ENCODE assay signal across 14 cellular contexts in genomic region chr1:97017895-97018294, GRCh38.
DNase-seq lines count a peak whose midpoint lies in the region; ATAC-seq and TF ChIP-seq lines count a peak whose summit lies in the region.
"Had no signal": no experiment of that assay in that cellular context is flagged by ENCODE, and none has a peak within 500 bp of the region (broad histone marks: within the 10 kb centered on the region; RNA-seq: fewer than 3 reads in every experiment).

No MANE protein-coding gene starts in this region.

- DNase-seq in EH (ENCODE audit: low read depth) = peak; percentile 13
- DNase-seq in WTC11 (ENCODE audit: low spot score) = peak; percentile 23
- DNase-seq in mesenchymal stem cell = peak; percentile 12
- DNase-seq in GM20000 (ENCODE audit: low spot score) = no peak
- no peak for DNase-seq in C1 segment of cervical spinal cord (lab: John Stamatoyannopoulos, UW)
- DNase-seq in DMS79 (lab: John Stamatoyannopoulos, UW) = no peak
- DNase-seq in NCI-H2227 treated with DMSO at 0.1 percent for 48 hours (lab: John Stamatoyannopoulos, UW) = no peak
- DNase-seq: left cardiac atrium; NCI-H1092; NK-92 treated with Interleukin-12 subunit alpha and Interleukin-12 subunit beta, amount 100 ng/mL, for 24 hours; spleen; T-helper 1 cell; testis had no signal

- no peak overlapping the region for H2BK15ac ChIP-seq in mesenchymal stem cell (ENCODE audit: low read depth, poor library complexity, severe bottlenecking)

- H3K36me3 ChIP-seq in mesenchymal stem cell (ENCODE audit: control insufficient read depth in 1 of 2, insufficient read depth in 2 of 2, low read depth in 1 of 2, low read length in 2 of 2) = no peaks in the 10 kb centered on the region
- H3K36me3 ChIP-seq: spleen had no signal

- no peaks in the 10 kb centered on the region for H3K4me1 ChIP-seq in mesenchymal stem cell (ENCODE audit: control insufficient read depth, insufficient read depth, low read depth, low read length)
- H3K4me1 ChIP-seq: spleen, testis had no signal

- POLR2A ChIA-PET in WTC11 (lab: Charles Lee) = no interaction called here

- H3K27me3 Mint-ChIP-seq in WTC11 (ENCODE audit: low read depth) = no peaks in the 10 kb centered on the region

- no peak overlapping the region for H4K8ac ChIP-seq in mesenchymal stem cell (ENCODE audit: low read length)

- H2BK12ac ChIP-seq in mesenchymal stem cell (ENCODE audit: low read length in 2 of 2) = no peak overlapping the region

- H3K79me1 ChIP-seq in mesenchymal stem cell (replicated peaks; ENCODE audit: low read length, poor library complexity, severe bottlenecking) = no peaks in the 10 kb centered on the region

- H3K14ac ChIP-seq in mesenchymal stem cell (ENCODE audit: low read length in 2 of 2) = no peak overlapping the region

- no peaks in the 10 kb centered on the region; the same call in 1 of the 2 replicates for H3K36me3 Mint-ChIP-seq in WTC11

- no peak overlapping the region for H3K18ac ChIP-seq in mesenchymal stem cell (ENCODE audit: low read depth in 1 of 2, low read length in 2 of 2)

- WGBS in mesenchymal stem cell = 6% methylated on average over 2 of the region's 2 CpGs

- no peak overlapping the region for H3K4ac ChIP-seq in mesenchymal stem cell (ENCODE audit: low read depth in 1 of 2, low read length in 2 of 2)

- no peak overlapping the region for H2AFZ ChIP-seq in mesenchymal stem cell (ENCODE audit: low read depth, low read length)

- no peak for TF ChIP-seq CTCF in WTC11 (IDR thresholded peaks at IDR 0.05)
- TF ChIP-seq CTCF in GM20000 (IDR thresholded peaks at IDR 0.05; ENCODE audit: extremely low read depth, missing control alignments) = no peak

- H3K9me3 ChIP-seq in mesenchymal stem cell (ENCODE audit: control insufficient read depth, low read length) = no peaks in the 10 kb centered on the region
- H3K9me3 ChIP-seq: spleen, testis had no signal

- ATAC-seq in HG03439 (IDR thresholded peaks at IDR 0.05; ENCODE audit: unreplicated experiment) (peak; percentile 54), WTC11 (peak; percentile 80)
- ATAC-seq: left cardiac atrium had no signal

- H3K9me3 Mint-ChIP-seq in WTC11 = 0 out of 2 replicates have a peak, but pooled peaks cover 3% of the 10 kb centered on the region

- H2AK5ac ChIP-seq in mesenchymal stem cell (ENCODE audit: low read length, severe bottlenecking) = no peak overlapping the region

- no peak overlapping the region for H3K27ac Mint-ChIP-seq in WTC11

- no peak overlapping the region for H3K4me2 ChIP-seq in mesenchymal stem cell (ENCODE audit: low read length, poor library complexity, severe bottlenecking)

- CTCF ChIA-PET in WTC11 (lab: Charles Lee) = no interaction called here

- no peak overlapping the region for H2BK5ac ChIP-seq in mesenchymal stem cell (ENCODE audit: low read depth, low read length, poor library complexity, severe bottlenecking)

- H3K27ac ChIP-seq in mesenchymal stem cell (ENCODE audit: low read length, poor library complexity, severe bottlenecking) = no peak overlapping the region
- H3K27ac ChIP-seq: spleen, testis had no signal

- no peaks in the 10 kb centered on the region for H3K27me3 ChIP-seq in mesenchymal stem cell (ENCODE audit: control insufficient read depth in 1 of 2, insufficient read depth in 1 of 2, low read length in 2 of 2)
- H3K27me3 ChIP-seq: spleen, testis had no signal

- no peak overlapping the region for H3K9ac ChIP-seq in mesenchymal stem cell (ENCODE audit: low read length)

- H3K4me1 Mint-ChIP-seq in WTC11 = peaks cover 12% of the 10 kb centered on the region

- no peak overlapping the region for H2BK120ac ChIP-seq in mesenchymal stem cell (ENCODE audit: low read depth, low read length)

- no peak overlapping the region for H4K91ac ChIP-seq in mesenchymal stem cell (ENCODE audit: low read length)

- no peak overlapping the region for H3K23ac ChIP-seq in mesenchymal stem cell (ENCODE audit: low read length in 2 of 2)

- H3K4me3 ChIP-seq in mesenchymal stem cell (ENCODE audit: insufficient read depth in 1 of 2, low read depth in 1 of 2, low read length in 2 of 2) = no peak overlapping the region
- H3K4me3 ChIP-seq: spleen, testis had no signal

- no peak overlapping the region for H3K4me3 Mint-ChIP-seq in WTC11

TF ChIP-seq in WTC11, 78 proteins besides CTCF, POLR2A, EP300 and RAD21:
- TF ChIP-seq GABPB1 (CRISPR knock-in tag; IDR thresholded peaks at IDR 0.05) = no peak
- TF ChIP-seq NR3C1 (CRISPR knock-in tag; conservative IDR thresholded peaks at IDR 0.05; ENCODE audit: low read depth) = no peak
- no peak for TF ChIP-seq ZNF121 (CRISPR knock-in tag; IDR thresholded peaks at IDR 0.05)
- TF ChIP-seq, protein P1, sequence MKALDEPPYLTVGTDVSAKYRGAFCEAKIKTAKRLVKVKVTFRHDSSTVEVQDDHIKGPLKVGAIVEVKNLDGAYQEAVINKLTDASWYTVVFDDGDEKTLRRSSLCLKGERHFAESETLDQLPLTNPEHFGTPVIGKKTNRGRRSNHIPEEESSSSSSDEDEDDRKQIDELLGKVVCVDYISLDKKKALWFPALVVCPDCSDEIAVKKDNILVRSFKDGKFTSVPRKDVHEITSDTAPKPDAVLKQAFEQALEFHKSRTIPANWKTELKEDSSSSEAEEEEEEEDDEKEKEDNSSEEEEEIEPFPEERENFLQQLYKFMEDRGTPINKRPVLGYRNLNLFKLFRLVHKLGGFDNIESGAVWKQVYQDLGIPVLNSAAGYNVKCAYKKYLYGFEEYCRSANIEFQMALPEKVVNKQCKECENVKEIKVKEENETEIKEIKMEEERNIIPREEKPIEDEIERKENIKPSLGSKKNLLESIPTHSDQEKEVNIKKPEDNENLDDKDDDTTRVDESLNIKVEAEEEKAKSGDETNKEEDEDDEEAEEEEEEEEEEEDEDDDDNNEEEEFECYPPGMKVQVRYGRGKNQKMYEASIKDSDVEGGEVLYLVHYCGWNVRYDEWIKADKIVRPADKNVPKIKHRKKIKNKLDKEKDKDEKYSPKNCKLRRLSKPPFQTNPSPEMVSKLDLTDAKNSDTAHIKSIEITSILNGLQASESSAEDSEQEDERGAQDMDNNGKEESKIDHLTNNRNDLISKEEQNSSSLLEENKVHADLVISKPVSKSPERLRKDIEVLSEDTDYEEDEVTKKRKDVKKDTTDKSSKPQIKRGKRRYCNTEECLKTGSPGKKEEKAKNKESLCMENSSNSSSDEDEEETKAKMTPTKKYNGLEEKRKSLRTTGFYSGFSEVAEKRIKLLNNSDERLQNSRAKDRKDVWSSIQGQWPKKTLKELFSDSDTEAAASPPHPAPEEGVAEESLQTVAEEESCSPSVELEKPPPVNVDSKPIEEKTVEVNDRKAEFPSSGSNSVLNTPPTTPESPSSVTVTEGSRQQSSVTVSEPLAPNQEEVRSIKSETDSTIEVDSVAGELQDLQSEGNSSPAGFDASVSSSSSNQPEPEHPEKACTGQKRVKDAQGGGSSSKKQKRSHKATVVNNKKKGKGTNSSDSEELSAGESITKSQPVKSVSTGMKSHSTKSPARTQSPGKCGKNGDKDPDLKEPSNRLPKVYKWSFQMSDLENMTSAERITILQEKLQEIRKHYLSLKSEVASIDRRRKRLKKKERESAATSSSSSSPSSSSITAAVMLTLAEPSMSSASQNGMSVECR (CRISPR knock-in tag; IDR thresholded peaks at IDR 0.05; ENCODE audit: borderline replicate concordance) = no peak
- TF ChIP-seq KAT7 (CRISPR knock-in tag; IDR thresholded peaks at IDR 0.05; ENCODE audit: borderline replicate concordance) = no peak
- TF ChIP-seq, protein P2, sequence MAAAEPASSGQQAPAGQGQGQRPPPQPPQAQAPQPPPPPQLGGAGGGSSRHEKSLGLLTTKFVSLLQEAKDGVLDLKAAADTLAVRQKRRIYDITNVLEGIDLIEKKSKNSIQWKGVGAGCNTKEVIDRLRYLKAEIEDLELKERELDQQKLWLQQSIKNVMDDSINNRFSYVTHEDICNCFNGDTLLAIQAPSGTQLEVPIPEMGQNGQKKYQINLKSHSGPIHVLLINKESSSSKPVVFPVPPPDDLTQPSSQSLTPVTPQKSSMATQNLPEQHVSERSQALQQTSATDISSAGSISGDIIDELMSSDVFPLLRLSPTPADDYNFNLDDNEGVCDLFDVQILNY (CRISPR knock-in tag; IDR thresholded peaks at IDR 0.05) = no peak
- TF ChIP-seq, protein P3, sequence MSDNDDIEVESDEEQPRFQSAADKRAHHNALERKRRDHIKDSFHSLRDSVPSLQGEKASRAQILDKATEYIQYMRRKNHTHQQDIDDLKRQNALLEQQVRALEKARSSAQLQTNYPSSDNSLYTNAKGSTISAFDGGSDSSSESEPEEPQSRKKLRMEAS (CRISPR knock-in tag; IDR thresholded peaks at IDR 0.05) = no peak
- TF ChIP-seq E2F1 (CRISPR knock-in tag; IDR thresholded peaks at IDR 0.05) = no peak
- no peak for TF ChIP-seq ATF3 (CRISPR knock-in tag; conservative IDR thresholded peaks at IDR 0.05)

Comparison
In these comparisons a context has a peak if more than half of its experiments do, and no peak if none do; other contexts are left out.
1. DNase-seq: peak in EH (single experiment), WTC11 (single experiment) and mesenchymal stem cell (single experiment); none in GM20000 (single experiment), C1 segment of cervical spinal cord (0 of 14), DMS79 (single experiment) and NCI-H2227 treated with DMSO at 0.1 percent for 48 hours (single experiment).